ENCODE assay signal across 27 cellular contexts in genomic region chr2:52036853-52037252, GRCh38.
"Had no signal": no experiment of that assay in that cellular context is flagged by ENCODE, and none has a peak within 500 bp of the region (broad histone marks: within the 10 kb centered on the region; RNA-seq: fewer than 3 reads in every experiment).

No MANE protein-coding gene starts in this region.

- H3K4me2 ChIP-seq: neural progenitor cell had no signal

- H3K27me3 ChIP-seq: neural progenitor cell, ovary, right lobe of liver, sigmoid colon, stomach, thyroid gland, tibial nerve, upper lobe of left lung, vagina had no signal

- H3K4me3 ChIP-seq: neural progenitor cell, ovary, psoas muscle, right lobe of liver, sigmoid colon, stomach, thoracic aorta, thyroid gland, tibial nerve, upper lobe of left lung, vagina had no signal

- H3K4me1 ChIP-seq: neural progenitor cell, parathyroid adenoma, psoas muscle, right lobe of liver, sigmoid colon, stomach, thyroid gland, tibial nerve, upper lobe of left lung, vagina had no signal

- H3K4me3 Mint-ChIP-seq: nephron; neural progenitor cell; stimulated activated effector memory CD8-positive, alpha-beta T cell treated with anti-CD3 and anti-CD28 coated beads, Interleukin-12 subunit alpha, Interleukin-12 subunit beta, amount 100 ng/mL, for 72 hours; stimulated activated naive B cell treated with anti-CD40 and anti-IgM and Interleukin-4, amounts not matched to agents 10 μg/mL and 1 μg/mL and 100 μg/mL, for 72 hours; stimulated activated naive CD8-positive, alpha-beta T cell treated with anti-CD3 and anti-CD28 coated beads, Interleukin-15, Interleukin-2, amounts not matched to agents 100 ng/mL and 50 ng/mL, for 24 hours had no signal

- H3K36me3 ChIP-seq: neural progenitor cell, ovary, right lobe of liver, sigmoid colon, stomach, thoracic aorta, thyroid gland, tibial nerve, upper lobe of left lung, vagina had no signal

- H3K9me3 Mint-ChIP-seq: nephron, neural progenitor cell had no signal

- ATAC-seq: psoas muscle; right cardiac atrium; right lobe of liver; stimulated activated effector memory CD8-positive, alpha-beta T cell treated with anti-CD3 and anti-CD28 coated beads, Interleukin-12 subunit alpha, Interleukin-12 subunit beta, amount 100 ng/mL, for 72 hours; stimulated activated naive B cell treated with anti-CD40 and anti-IgM and Interleukin-4, amounts not matched to agents 10 μg/mL and 1 μg/mL and 100 μg/mL, for 72 hours had no signal

- H3K27me3 Mint-ChIP-seq: progenitor cell of endocrine pancreas; stimulated activated naive B cell treated with anti-CD40 and anti-IgM and Interleukin-4, amounts not matched to agents 10 μg/mL and 1 μg/mL and 100 μg/mL, for 72 hours; stimulated activated naive CD8-positive, alpha-beta T cell treated with anti-CD3 and anti-CD28 coated beads, Interleukin-15, Interleukin-2, amounts not matched to agents 100 ng/mL and 50 ng/mL, for 24 hours had no signal

- H3K27ac ChIP-seq: neural progenitor cell, ovary, parathyroid adenoma, psoas muscle, right lobe of liver, sigmoid colon, stomach, thoracic aorta, thyroid gland, tibial nerve, upper lobe of left lung, vagina had no signal

- H3K27ac Mint-ChIP-seq: nephron; neural progenitor cell; progenitor cell of endocrine pancreas; stimulated activated effector memory CD8-positive, alpha-beta T cell treated with anti-CD3 and anti-CD28 coated beads, Interleukin-12 subunit alpha, Interleukin-12 subunit beta, amount 100 ng/mL, for 72 hours; stimulated activated naive B cell treated with anti-CD40 and anti-IgM and Interleukin-4, amounts not matched to agents 10 μg/mL and 1 μg/mL and 100 μg/mL, for 72 hours; stimulated activated naive CD8-positive, alpha-beta T cell treated with anti-CD3 and anti-CD28 coated beads, Interleukin-15, Interleukin-2, amounts not matched to agents 100 ng/mL and 50 ng/mL, for 24 hours had no signal

- DNase-seq: occipital lobe; ovary; posterior cingulate gyrus; psoas muscle; right cardiac atrium; right lobe of liver; sigmoid colon; small intestine; stimulated activated CD4-positive, alpha-beta T cell treated with anti-CD3 and anti-CD28 coated beads, Interleukin-15, amount 100 ng/mL, for 24 hours; stimulated activated CD4-positive, alpha-beta T cell treated with anti-CD3 and anti-CD28 coated beads, Interleukin-2, amount 100 ng/mL, for 24 hours; stimulated activated CD4-positive, alpha-beta T cell treated with anti-CD3 and anti-CD28 coated beads, Interleukin-2, amount 100 ng/mL, for 48 hours; stimulated activated CD4-positive, alpha-beta T cell treated with anti-CD3 and anti-CD28 coated beads, Interleukin-4, amount 100 ng/mL, for 24 hours; stimulated activated naive B cell treated with anti-CD40 and anti-IgM and Interleukin-4, amounts not matched to agents 10 μg/mL and 1 μg/mL and 100 μg/mL, for 72 hours; stimulated activated naive CD4-positive, alpha-beta T cell treated with Interleukin-2 at 50 U/mL for 16 hours; stomach; thyroid gland; trophoblast cell; upper lobe of left lung had no signal

- H3K4me1 Mint-ChIP-seq: nephron; neural progenitor cell; stimulated activated effector memory CD8-positive, alpha-beta T cell treated with anti-CD3 and anti-CD28 coated beads, Interleukin-12 subunit alpha, Interleukin-12 subunit beta, amount 100 ng/mL, for 72 hours; stimulated activated naive B cell treated with anti-CD40 and anti-IgM and Interleukin-4, amounts not matched to agents 10 μg/mL and 1 μg/mL and 100 μg/mL, for 72 hours had no signal

- H3K36me3 Mint-ChIP-seq: neural progenitor cell; stimulated activated effector memory CD8-positive, alpha-beta T cell treated with anti-CD3 and anti-CD28 coated beads, Interleukin-12 subunit alpha, Interleukin-12 subunit beta, amount 100 ng/mL, for 72 hours; stimulated activated naive B cell treated with anti-CD40 and anti-IgM and Interleukin-4, amounts not matched to agents 10 μg/mL and 1 μg/mL and 100 μg/mL, for 72 hours had no signal

- H3K79me2 ChIP-seq: parathyroid adenoma had no signal

- H3K9me3 ChIP-seq: ovary, psoas muscle, right lobe of liver, sigmoid colon, stomach, thoracic aorta, thyroid gland, upper lobe of left lung, vagina had no signal

- H2AFZ ChIP-seq: neural progenitor cell, parathyroid adenoma had no signal
